In the genomic region with DNA sequence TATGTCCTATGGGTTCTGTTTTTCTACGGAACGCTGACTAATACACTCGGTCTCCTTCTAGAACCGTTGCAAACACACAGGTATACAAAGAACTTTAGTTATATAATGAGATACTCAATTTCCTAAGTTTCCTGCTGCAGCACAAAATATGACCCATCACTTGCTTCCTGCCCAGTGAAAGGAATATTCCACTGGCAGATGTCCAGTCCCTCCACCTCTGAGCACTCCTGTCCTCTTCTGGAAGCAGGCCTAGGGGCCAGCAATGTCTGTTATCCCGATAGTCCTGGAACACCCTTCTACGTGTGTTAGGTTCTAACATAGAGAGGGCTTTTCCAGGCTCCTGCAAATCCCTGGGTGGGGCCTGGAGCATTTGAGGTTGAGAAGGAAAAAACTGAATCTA, we compare ENCODE assay signal across 24 cellular contexts. TPM values are rescaled to one million over a fixed set of nuclear protein-coding genes. Genes with fewer than 3 reads are reported as not detected.
DNase-seq lines count a peak whose midpoint lies in the region.
"Had no signal": no experiment of that assay in that cellular context is flagged by ENCODE, and none has a peak within 500 bp of the region (broad histone marks: within the 10 kb centered on the region; RNA-seq: fewer than 3 reads in every experiment).

No MANE protein-coding gene starts in this region.

- DNase-seq in M059J (ENCODE audit: low read depth) (peak; percentile 30), cerebellum (ENCODE audit: low spot score) (peak; percentile 66), lung microvascular endothelial cell (ENCODE audit: low read depth in 2 of 2) (peak; percentile 72 to 94), KBM-7 (no peak), COLO668 (lab: John Stamatoyannopoulos, UW; ENCODE audit: unreplicated experiment) (no peak), amniotic stem cell (lab: John Stamatoyannopoulos, UW) (no peak)
- no peak for DNase-seq in central memory CD4-positive, alpha-beta T cell
- DNase-seq: Caco-2; CD4-positive, alpha-beta memory T cell; DMS 273 treated with DMSO at 0.1 percent for 48 hours; DMS79; EL; GF-D8; GM23248; H7; KG1; MM.1S; NCI-H2029; NCI-H446 treated with DMSO at 0.1 percent for 48 hours; NCI-H526; NCI-H82; SHP77 had no signal

- in situ Hi-C loops in KBM-7 (cut with MboI; ENCODE audit: low pct_unique_long_range_greater_than_20kb, low sequenced_read_pairs): no loop called here

RNA-seq across cellular contexts. Expression of gene ADAMTS18, which starts 32.7 kb away (rescaled TPM):
- total RNA-seq in M059J (2014; rRNA removed; shearing (Covaris generic)): 0.07 and 0.12 TPM in 2 replicates
- total RNA-seq in cerebellum (4.7 TPM), lung microvascular endothelial cell (11.5 and 13.9 TPM in 2 replicates)
- total RNA-seq: A673; CD4-positive, alpha-beta memory T cell; GM23248; SK-MEL-5 had no signal

Comparison
In these comparisons a context has a peak if more than half of its experiments do, and no peak if none do; other contexts are left out.
1. DNase-seq: peak in M059J (single experiment), cerebellum (single experiment) and lung microvascular endothelial cell (2 of 2); none in KBM-7 (single experiment), COLO668 (single experiment), central memory CD4-positive, alpha-beta T cell (single experiment) and amniotic stem cell (single experiment).